8 cellular contexts compared by ENCODE assay signal in genomic region chr11:8593455-8593854, GRCh38. TPM values are rescaled to one million over a fixed set of nuclear protein-coding genes. Genes with fewer than 3 reads are reported as not detected.
DNase-seq lines count a peak whose midpoint lies in the region; ATAC-seq and TF ChIP-seq lines count a peak whose summit lies in the region.

No MANE protein-coding gene starts in this region.

- WGBS in sigmoid colon, 2 donors, result 17 to 28% methylated on average over 7 of the region's 7 CpGs

- no peaks in the 10 kb centered on the region for H4K20me1 ChIP-seq in MM.1S (ENCODE audit: insufficient read depth, low read length)

- peaks cover 18% of the 10 kb centered on the region for H3K4me1 ChIP-seq in MM.1S (ENCODE audit: low read length)
- peaks cover 0 to 19% (median 12%) of the 10 kb centered on the region in 4 donors for H3K4me1 ChIP-seq in sigmoid colon
- no peaks in the 10 kb centered on the region for H3K4me1 ChIP-seq in foreskin keratinocyte

- peaks cover 12% of the 10 kb centered on the region; the same call in 1 of the 2 replicates for H3F3A ChIP-seq in MM.1S (ENCODE audit: insufficient read depth, low read length)

- intact Hi-C loops in sigmoid colon (cut with DNase I), result no loop called here

- peaks cover 31% of the 10 kb centered on the region; the same call in 1 of the 2 replicates for H3K79me2 ChIP-seq in MM.1S (ENCODE audit: low read length)

- H3K9me2 ChIP-seq in MM.1S (replicated peaks; ENCODE audit: insufficient read depth, low read length), result no peaks in the 10 kb centered on the region

- ATAC-seq in GM19467 (IDR thresholded peaks at IDR 0.05; ENCODE audit: unreplicated experiment), result peak; percentile 8
- ATAC-seq in foreskin keratinocyte, result no peak

- no peaks in the 10 kb centered on the region for H3K36me3 ChIP-seq in MM.1S (replicated peaks; ENCODE audit: insufficient read depth, low read length)
- H3K36me3 ChIP-seq in sigmoid colon, result no peaks in the 10 kb centered on the region

- TF ChIP-seq CTCF in AG10803 (conservative IDR thresholded peaks at IDR 0.05; ENCODE audit: low read length) (no peak), MM.1S (IDR thresholded peaks at IDR 0.05; ENCODE audit: low read length) (no peak), fibroblast of the aortic adventitia (IDR thresholded peaks at IDR 0.05; ENCODE audit: insufficient read depth, low read length) (no peak), sigmoid colon (IDR thresholded peaks at IDR 0.05) (no peak), foreskin keratinocyte (conservative IDR thresholded peaks at IDR 0.05) (no peak)

- peak overlapping the region; percentile 54 for H3K4me3 ChIP-seq in AG10803 (ENCODE audit: low read length)
- H3K4me3 ChIP-seq in MM.1S (ENCODE audit: low read length), result peak overlapping the region; percentile 75
- peak overlapping the region; percentile 61 for H3K4me3 ChIP-seq in fibroblast of the aortic adventitia (ENCODE audit: low read depth, low read length)
- H3K4me3 ChIP-seq in sigmoid colon, result peak overlapping the region; percentile 59 to 80 (median 68)

- H2AFZ ChIP-seq in MM.1S (ENCODE audit: low read length), result peak overlapping the region; percentile 94

- peak overlapping the region; percentile 37; the same call in 1 of the 2 replicates for H3K27ac ChIP-seq in MM.1S (ENCODE audit: low read length)
- peak overlapping the region; percentile 42 to 79 (median 74) for H3K27ac ChIP-seq in sigmoid colon
- H3K27ac ChIP-seq in foreskin keratinocyte, result no peak overlapping the region

- H3K27me3 ChIP-seq in MM.1S (replicated peaks; ENCODE audit: insufficient read depth, low read length), result no peaks in the 10 kb centered on the region
- peaks cover 0 to 4% (median 0%) of the 10 kb centered on the region in 3 donors for H3K27me3 ChIP-seq in sigmoid colon
- peaks cover 63% of the 10 kb centered on the region for H3K27me3 ChIP-seq in foreskin keratinocyte

- TF ChIP-seq POLR2A in sigmoid colon (IDR thresholded peaks at IDR 0.05), result no peak

- H3K9ac ChIP-seq in MM.1S (ENCODE audit: low read length), result peak overlapping the region; percentile 84

- DNase-seq in AG10803 (ENCODE audit: low read depth) (no peak), MM.1S (peak; percentile 33), fibroblast of the aortic adventitia (ENCODE audit: low read depth) (no peak), sigmoid colon (no peak), NCI-H2196 (lab: John Stamatoyannopoulos, UW; ENCODE audit: unreplicated experiment) (no peak), foreskin keratinocyte (no peak), GF-D8 (lab: John Stamatoyannopoulos, UW) (no peak)

- peak overlapping the region; percentile 86 for H3K4me2 ChIP-seq in MM.1S (ENCODE audit: low read depth, low read length)

- H3K9me3 ChIP-seq in MM.1S (replicated peaks; ENCODE audit: insufficient read depth, low read length), result no peaks in the 10 kb centered on the region
- no peaks in the 10 kb centered on the region for H3K9me3 ChIP-seq in sigmoid colon

- TF ChIP-seq EP300 in sigmoid colon (IDR thresholded peaks at IDR 0.05), result no peak

RNA-seq across cellular contexts. Expression of gene STK33, which starts 0.6 kb away (rescaled TPM):
- 1.1 and 3.8 TPM in 2 replicates for total RNA-seq in fibroblast of the aortic adventitia (ENCODE audit: low replicate concordance)
- 10 to 100 TPM; 18.5 to 23.8 (median 20.8) TPM for total RNA-seq in sigmoid colon
- 1 to 10 TPM in 1 of 3 donors, not detected in 2; 2.0 TPM for polyA plus RNA-seq in sigmoid colon
- total RNA-seq in foreskin keratinocyte, result 0.39 and 0.54 TPM in 2 replicates
- polyA plus RNA-seq in foreskin keratinocyte, result 0.37 and 0.43 TPM in 2 replicates
